ENCODE assay signal across 16 cellular contexts in the genomic region with DNA sequence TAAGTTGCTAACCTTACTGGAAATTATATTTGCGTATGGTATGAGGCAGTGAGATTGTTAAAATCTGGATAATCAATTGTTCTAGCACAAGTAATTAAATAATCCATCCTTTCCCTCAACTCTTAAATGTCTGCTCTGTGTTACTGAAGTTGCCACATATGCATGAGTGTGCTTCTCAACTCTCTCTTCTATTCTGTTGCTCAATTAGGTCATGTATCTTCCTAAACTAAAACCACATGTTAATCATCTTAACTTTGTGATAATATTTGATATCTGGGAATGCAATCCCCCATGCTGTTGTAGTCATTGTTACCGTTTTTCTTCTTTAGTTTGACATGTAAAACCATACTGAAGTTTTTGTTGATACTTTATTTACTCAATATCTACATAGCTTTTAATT.
A peak's percentile ranks its signal among the peaks of the same experiment; 100 is the strongest.
DNase-seq lines count a peak whose midpoint lies in the region; ATAC-seq and TF ChIP-seq lines count a peak whose summit lies in the region.
"Had no signal": no experiment of that assay in that cellular context is flagged by ENCODE, and none has a peak within 500 bp of the region (broad histone marks: within the 10 kb centered on the region; RNA-seq: fewer than 3 reads in every experiment).

No MANE protein-coding gene starts in this region.

- 0 out of 2 replicates have a peak overlapping the region, but pooled peaks have one; percentile 19 for H3K27ac ChIP-seq in GM23248
- peak overlapping the region; percentile 32 for H3K27ac ChIP-seq in smooth muscle cell (ENCODE audit: low read depth)
- H3K27ac ChIP-seq in CD8-positive, alpha-beta T cell (ENCODE audit: low read depth, low read length) = no peak overlapping the region
- H3K27ac ChIP-seq: BLaER1, KMS-11 had no signal

- no peaks in the 10 kb centered on the region for H3K36me3 ChIP-seq in GM23248 (ENCODE audit: low read depth)
- no peaks in the 10 kb centered on the region for H3K36me3 ChIP-seq in adipocyte (ENCODE audit: control insufficient read depth, insufficient read depth, low read length, severe bottlenecking)
- H3K36me3 ChIP-seq in smooth muscle cell (ENCODE audit: low read depth) = no peaks in the 10 kb centered on the region
- H3K36me3 ChIP-seq in CD8-positive, alpha-beta T cell (ENCODE audit: insufficient read depth, low read length) = no peaks in the 10 kb centered on the region
- H3K36me3 ChIP-seq: BLaER1 had no signal

- DNase-seq in GM23248 (peak; percentile 84), adipocyte (ENCODE audit: low read depth) (peak; percentile 83), fibroblast of peridontal ligament (ENCODE audit: extremely low read depth) (peak; percentile 88), smooth muscle cell (lab: John Stamatoyannopoulos, UW; ENCODE audit: unreplicated experiment) (no peak)
- DNase-seq in CD8-positive, alpha-beta T cell = no peak
- DNase-seq: CD8-positive, alpha-beta memory T cell; DMS79; NCI-H1092; NCI-H510A; T-helper 1 cell had no signal

- H3K4me3 ChIP-seq in GM23248 = no peak overlapping the region
- no peak overlapping the region for H3K4me3 ChIP-seq in adipocyte (ENCODE audit: low read length)
- no peak overlapping the region for H3K4me3 ChIP-seq in smooth muscle cell
- no peak overlapping the region for H3K4me3 ChIP-seq in CD8-positive, alpha-beta T cell (ENCODE audit: low read depth, low read length)
- H3K4me3 ChIP-seq: BLaER1, GM12878 had no signal

- no peaks in the 10 kb centered on the region for H4K20me1 ChIP-seq in GM23248 (ENCODE audit: insufficient read depth)
- H4K20me1 ChIP-seq in smooth muscle cell (ENCODE audit: low read depth) = no peaks in the 10 kb centered on the region
- H4K20me1 ChIP-seq: BLaER1 had no signal

- CTCF ChIA-PET in CD8-positive, alpha-beta T cell (lab: Charles Lee) = no interaction called here

- H3K36me3 Mint-ChIP-seq in CD8-positive, alpha-beta T cell = no peaks in the 10 kb centered on the region
- H3K36me3 Mint-ChIP-seq: CD8-positive, alpha-beta memory T cell had no signal

- POLR2A ChIA-PET in CD8-positive, alpha-beta T cell (lab: Charles Lee) = no interaction called here

- no peaks in the 10 kb centered on the region for H3K9me3 ChIP-seq in GM23248 (ENCODE audit: low read depth)
- H3K9me3 ChIP-seq in adipocyte (ENCODE audit: control insufficient read depth, low read length) = no peaks in the 10 kb centered on the region
- no peaks in the 10 kb centered on the region for H3K9me3 ChIP-seq in smooth muscle cell (replicated peaks; ENCODE audit: low read depth)
- H3K9me3 ChIP-seq in CD8-positive, alpha-beta T cell (ENCODE audit: low read length) = no peaks in the 10 kb centered on the region
- H3K9me3 ChIP-seq: BLaER1 had no signal

- intact Hi-C loops in CD8-positive, alpha-beta T cell (cut with DNase I, micrococcal nuclease) = no loop called here

- no peak overlapping the region for H3K9ac ChIP-seq in GM23248
- H3K9ac ChIP-seq in adipocyte (ENCODE audit: low read length) = no peak overlapping the region
- no peak overlapping the region for H3K9ac ChIP-seq in smooth muscle cell (ENCODE audit: low read depth)
- H3K9ac ChIP-seq: BLaER1, KMS-11 had no signal

- no peaks in the 10 kb centered on the region for H3K4me1 Mint-ChIP-seq in CD8-positive, alpha-beta T cell (ENCODE audit: low read depth)
- H3K4me1 Mint-ChIP-seq: CD8-positive, alpha-beta memory T cell had no signal

- no peak for ATAC-seq in HG03439 (IDR thresholded peaks at IDR 0.05; ENCODE audit: unreplicated experiment)
- ATAC-seq in GM19324 (IDR thresholded peaks at IDR 0.05; ENCODE audit: low FRiP score, unreplicated experiment) = no peak
- ATAC-seq in CD8-positive, alpha-beta T cell = no peak
- ATAC-seq: GM12878, HepG2 had no signal

- H3K4me1 ChIP-seq in GM23248 (ENCODE audit: insufficient read depth) = peaks cover 15% of the 10 kb centered on the region
- H3K4me1 ChIP-seq in adipocyte (ENCODE audit: control insufficient read depth, insufficient read depth, low read length) = peaks cover 30% of the 10 kb centered on the region
- no peaks in the 10 kb centered on the region for H3K4me1 ChIP-seq in smooth muscle cell (ENCODE audit: low read depth)
- H3K4me1 ChIP-seq in CD8-positive, alpha-beta T cell (ENCODE audit: insufficient read depth, low read length) = no peaks in the 10 kb centered on the region
- H3K4me1 ChIP-seq: BLaER1 had no signal

- H3F3A ChIP-seq in GM23248 (ENCODE audit: insufficient read depth) (peaks cover 28% of the 10 kb centered on the region), smooth muscle cell (ENCODE audit: low read depth) (no peaks in the 10 kb centered on the region)

- no peak overlapping the region for H3K27ac Mint-ChIP-seq in CD8-positive, alpha-beta T cell
- H3K27ac Mint-ChIP-seq: CD8-positive, alpha-beta memory T cell had no signal

- H3K27me3 ChIP-seq in GM23248 (replicated peaks; ENCODE audit: insufficient read depth) (no peaks in the 10 kb centered on the region), adipocyte (replicated peaks; ENCODE audit: control insufficient read depth, insufficient read depth, low read length) (no peaks in the 10 kb centered on the region), smooth muscle cell (ENCODE audit: low read depth) (no peaks in the 10 kb centered on the region)
- peaks cover 5% of the 10 kb centered on the region for H3K27me3 ChIP-seq in CD8-positive, alpha-beta T cell (ENCODE audit: insufficient read depth, low read length)
- H3K27me3 ChIP-seq: BLaER1 had no signal

- no peaks in the 10 kb centered on the region for H3K9me3 Mint-ChIP-seq in CD8-positive, alpha-beta T cell

- 5 to 7% methylated on average over 2 of the region's 2 CpGs for WGBS in GM23248 (ENCODE audit: low coverage in 1 of 2, low lambda C conversion rate in 2 of 2, missing lambda C conversion rate in 2 of 2), 2 experiments
- 53% methylated on average over 2 of the region's 2 CpGs for WGBS in smooth muscle cell (ENCODE audit: low lambda C conversion rate)

- TF ChIP-seq CTCF in smooth muscle cell (IDR thresholded peaks at IDR 0.05; ENCODE audit: borderline replicate concordance, insufficient read depth, poor library complexity, severe bottlenecking) = no peak
- TF ChIP-seq CTCF in CD8-positive, alpha-beta T cell (IDR thresholded peaks at IDR 0.05) = no peak

- H3K27me3 Mint-ChIP-seq in CD8-positive, alpha-beta T cell (ENCODE audit: low read depth) = peaks cover 12% of the 10 kb centered on the region

- no peak overlapping the region for H3K4me3 Mint-ChIP-seq in CD8-positive, alpha-beta T cell
- H3K4me3 Mint-ChIP-seq: CD8-positive, alpha-beta memory T cell had no signal

- H3K79me2 ChIP-seq in GM23248 (ENCODE audit: insufficient read depth) (no peaks in the 10 kb centered on the region), smooth muscle cell (ENCODE audit: low read depth) (no peaks in the 10 kb centered on the region)

- no peaks in the 10 kb centered on the region for H3K9me2 ChIP-seq in GM23248 (ENCODE audit: insufficient read depth)

- H2AFZ ChIP-seq in GM23248 (no peak overlapping the region), smooth muscle cell (ENCODE audit: low read depth) (no peak overlapping the region)

- peak overlapping the region; percentile 21 for H3K4me2 ChIP-seq in GM23248 (ENCODE audit: unreplicated experiment)
- H3K4me2 ChIP-seq in smooth muscle cell = no peak overlapping the region
- H3K4me2 ChIP-seq: BLaER1, KMS-11 had no signal

- in situ Hi-C loops in GM23248 (cut with MboI) = no loop called here

Comparison
In these comparisons a context has a peak if more than half of its experiments do, and no peak if none do; other contexts are left out.
1. DNase-seq: peak in GM23248 (single experiment), adipocyte (single experiment) and fibroblast of peridontal ligament (single experiment); none in smooth muscle cell (single experiment) and CD8-positive, alpha-beta T cell (0 of 7).